ENCODE assay signal across 26 cellular contexts in the genomic region with DNA sequence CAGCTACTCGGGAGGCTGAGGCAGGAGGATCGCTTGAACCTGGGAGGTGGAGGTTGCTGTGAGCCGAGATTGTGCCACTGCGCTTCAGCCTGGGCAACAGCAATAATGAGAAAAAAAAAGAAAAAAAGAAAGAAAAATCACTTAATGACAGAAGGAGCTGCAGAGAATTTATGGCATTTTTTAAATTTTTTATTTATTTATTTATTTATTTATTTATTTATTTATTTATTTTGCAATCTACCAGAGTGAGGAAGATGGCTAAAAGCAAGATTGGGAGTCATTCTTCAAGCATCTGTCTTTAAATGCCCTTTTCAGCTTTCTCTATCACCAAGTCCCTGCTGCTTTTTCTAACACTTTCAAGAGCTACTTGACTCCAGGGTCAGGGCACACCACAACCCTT.
"Had no signal": no experiment of that assay in that cellular context is flagged by ENCODE, and none has a peak within 500 bp of the region (broad histone marks: within the 10 kb centered on the region; RNA-seq: fewer than 3 reads in every experiment).

No MANE protein-coding gene starts in this region.

- H3K4me1 ChIP-seq: foreskin keratinocyte, gastroesophageal sphincter had no signal

- ATAC-seq: effector memory CD8-positive, alpha-beta T cell; foreskin keratinocyte; gastroesophageal sphincter; heart left ventricle; left colon; left ventricle myocardium superior; lower lobe of right lung; mucosa of descending colon had no signal

- H3K9me3 ChIP-seq: esophagus muscularis mucosa, gastroesophageal sphincter, mucosa of descending colon had no signal

- H3K27ac Mint-ChIP-seq: dendritic cell treated with granulocyte-macrophage colony-stimulating factor and Interleukin-4, amounts not matched to agents 40 ng/mL and 50 ng/mL, for 4 days; effector memory CD8-positive, alpha-beta T cell; endodermal cell; mesothelial cell of epicardium had no signal

- FAIRE-seq: colon, endometrium, frontal cortex, kidney had no signal

- H3K27ac ChIP-seq: coronary artery, esophagus muscularis mucosa, foreskin keratinocyte, gastroesophageal sphincter, heart left ventricle, hepatocyte, left lung, lower lobe of right lung had no signal

- H3K27me3 ChIP-seq: hepatocyte had no signal

- DNase-seq: effector CD8-positive, alpha-beta T cell; effector memory CD8-positive, alpha-beta T cell; endodermal cell; foreskin keratinocyte; heart left ventricle; hypothalamus; immature natural killer cell; islet precursor cell; kidney; kidney glomerular epithelial cell; left colon; left lung; left ventricle myocardium superior; lower lobe of right lung; mesenchymal stem cell; mucosa of descending colon; naive B cell had no signal

- H3K36me3 Mint-ChIP-seq: immature natural killer cell, mesothelial cell of epicardium, naive B cell had no signal

- H3K9me3 Mint-ChIP-seq: effector memory CD8-positive, alpha-beta T cell; immature natural killer cell had no signal

- H3K4me3 ChIP-seq: coronary artery, esophagus muscularis mucosa, gastroesophageal sphincter, heart left ventricle, hepatocyte, left lung, lower lobe of right lung, mucosa of descending colon had no signal

- H3K36me3 ChIP-seq: esophagus muscularis mucosa, gastroesophageal sphincter, heart left ventricle, left lung, lower lobe of right lung had no signal

- H3K4me3 Mint-ChIP-seq: dendritic cell treated with granulocyte-macrophage colony-stimulating factor and Interleukin-4, amounts not matched to agents 40 ng/mL and 50 ng/mL, for 4 days; effector memory CD8-positive, alpha-beta T cell; endodermal cell; immature natural killer cell; mesothelial cell of epicardium had no signal

- H3K4me2 ChIP-seq: hepatocyte had no signal
